1 cellular context compared by ENCODE assay signal in the genomic region with DNA sequence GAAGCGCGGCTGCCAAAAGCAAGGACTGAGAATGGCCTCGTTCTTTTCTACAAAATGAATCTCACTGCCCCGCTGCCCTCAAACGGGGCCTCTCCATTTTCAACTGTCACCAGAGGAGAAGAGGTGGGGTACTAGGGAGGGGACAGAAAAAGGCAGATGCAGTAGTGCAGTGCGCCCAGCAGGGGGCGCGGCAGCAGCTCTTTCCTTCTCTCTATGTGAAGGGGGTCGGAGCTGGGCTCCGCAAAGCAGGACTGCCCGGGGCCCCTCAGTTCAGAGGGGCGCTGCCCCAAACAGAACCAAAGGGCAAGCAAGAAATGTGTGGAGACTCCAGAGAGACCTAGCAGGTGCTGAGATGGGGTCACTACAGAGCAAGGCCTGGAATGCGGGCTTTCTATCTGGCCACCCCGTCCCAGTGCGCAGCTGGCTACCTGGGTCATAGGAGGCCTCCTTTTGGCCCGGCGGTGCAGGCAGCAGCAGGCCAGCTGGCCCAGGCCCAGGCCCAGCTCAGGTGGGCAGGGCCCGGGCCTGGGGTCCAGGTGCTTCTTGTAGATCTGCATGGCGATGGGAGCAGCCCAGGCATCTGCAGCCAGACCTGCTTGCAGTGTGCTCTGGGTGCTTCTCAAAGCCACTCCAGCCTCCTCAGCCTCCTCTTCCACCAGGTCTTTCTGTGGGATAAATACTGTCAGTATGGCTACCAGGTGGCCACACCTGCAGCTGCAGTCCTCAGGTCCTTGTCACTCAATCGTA.
A peak's percentile ranks its signal among the peaks of the same experiment; 100 is the strongest.
TF ChIP-seq lines count a peak whose summit lies in the region.

No MANE protein-coding gene starts in this region.

TF ChIP-seq in HepG2, 621 proteins besides CTCF, POLR2A, EP300 and RAD21:
- TF ChIP-seq THYN1 (CRISPR knock-in tag; IDR thresholded peaks at IDR 0.05; ENCODE audit: borderline replicate concordance, low read depth): no peak
- TF ChIP-seq ZNF619 (CRISPR knock-in tag; IDR thresholded peaks at IDR 0.05): no peak
- no peak for TF ChIP-seq FIP1L1 (IDR thresholded peaks at IDR 0.05; ENCODE audit: borderline replicate concordance, insufficient read depth, low read depth, low read length)
- TF ChIP-seq, protein P1, sequence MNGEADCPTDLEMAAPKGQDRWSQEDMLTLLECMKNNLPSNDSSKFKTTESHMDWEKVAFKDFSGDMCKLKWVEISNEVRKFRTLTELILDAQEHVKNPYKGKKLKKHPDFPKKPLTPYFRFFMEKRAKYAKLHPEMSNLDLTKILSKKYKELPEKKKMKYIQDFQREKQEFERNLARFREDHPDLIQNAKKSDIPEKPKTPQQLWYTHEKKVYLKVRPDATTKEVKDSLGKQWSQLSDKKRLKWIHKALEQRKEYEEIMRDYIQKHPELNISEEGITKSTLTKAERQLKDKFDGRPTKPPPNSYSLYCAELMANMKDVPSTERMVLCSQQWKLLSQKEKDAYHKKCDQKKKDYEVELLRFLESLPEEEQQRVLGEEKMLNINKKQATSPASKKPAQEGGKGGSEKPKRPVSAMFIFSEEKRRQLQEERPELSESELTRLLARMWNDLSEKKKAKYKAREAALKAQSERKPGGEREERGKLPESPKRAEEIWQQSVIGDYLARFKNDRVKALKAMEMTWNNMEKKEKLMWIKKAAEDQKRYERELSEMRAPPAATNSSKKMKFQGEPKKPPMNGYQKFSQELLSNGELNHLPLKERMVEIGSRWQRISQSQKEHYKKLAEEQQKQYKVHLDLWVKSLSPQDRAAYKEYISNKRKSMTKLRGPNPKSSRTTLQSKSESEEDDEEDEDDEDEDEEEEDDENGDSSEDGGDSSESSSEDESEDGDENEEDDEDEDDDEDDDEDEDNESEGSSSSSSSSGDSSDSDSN (CRISPR knock-in tag; IDR thresholded peaks at IDR 0.05): peak; percentile 3; the same call in 1 of the 2 replicates
- no peak for TF ChIP-seq MTF2 (CRISPR knock-in tag; IDR thresholded peaks at IDR 0.05; ENCODE audit: borderline replicate concordance)
- no peak for TF ChIP-seq ZBTB20 (CRISPR knock-in tag; IDR thresholded peaks at IDR 0.05; ENCODE audit: borderline replicate concordance, low read depth)
- TF ChIP-seq RBFOX2 (IDR thresholded peaks at IDR 0.05; ENCODE audit: low read depth, low read length): 0 out of 2 replicates have a peak, but pooled peaks have one; percentile 40
- no peak for TF ChIP-seq RFX3 (CRISPR knock-in tag; IDR thresholded peaks at IDR 0.05)
- peak; percentile 34; the same call in 1 of the 2 replicates for TF ChIP-seq SMC3 (IDR thresholded peaks at IDR 0.05; ENCODE audit: low read length)
- peak; percentile 26 for TF ChIP-seq STAG1 (CRISPR knock-in tag; IDR thresholded peaks at IDR 0.05)
- TF ChIP-seq ZFP62 (CRISPR knock-in tag; IDR thresholded peaks at IDR 0.05): no peak
- no peak for TF ChIP-seq ZSCAN12 (CRISPR knock-in tag; IDR thresholded peaks at IDR 0.05)
